In genomic region chr1:55277377-55278130, GRCh38 we compare ENCODE assay signal across 8 cellular contexts.
DNase-seq lines count a peak whose midpoint lies in the region; ATAC-seq and TF ChIP-seq lines count a peak whose summit lies in the region.

No MANE protein-coding gene starts in this region.

- H3K27ac ChIP-seq in adrenal gland: no peak overlapping the region
- H3K27ac ChIP-seq in right cardiac atrium (ENCODE audit: low read length): no peak overlapping the region

- no peak for TF ChIP-seq POLR2A in adrenal gland (IDR thresholded peaks at IDR 0.05)

- H3K9me3 Mint-ChIP-seq in T-cell: no peaks in the 10 kb centered on the region

- H3K4me3 ChIP-seq in adrenal gland (no peak overlapping the region), right cardiac atrium (ENCODE audit: low read length) (no peak overlapping the region), skeletal muscle cell (ENCODE audit: low read depth, low read length) (no peak overlapping the region)

- no peaks in the 10 kb centered on the region for H3K36me3 ChIP-seq in adrenal gland (replicated peaks in 1 of 2)

- DNase-seq in NCI-H1105 (lab: John Stamatoyannopoulos, UW) (peak; percentile 69), T-cell (peak; percentile 42 to 79 (median 72)), adrenal gland (peak; percentile 75 to 94 (median 81)), right cardiac atrium (peak; percentile 89 to 93 (median 91)), skeletal muscle cell (ENCODE audit: low read depth) (peak; percentile 36), GF-D8 (lab: John Stamatoyannopoulos, UW) (no peak)

- H3K4me1 Mint-ChIP-seq in T-cell: peaks cover 3 to 10% (median 6%) of the 10 kb centered on the region in 3 donors

- CTCF ChIA-PET in T-cell (lab: Charles Lee): interaction anchor here (0.6 to 3.2 kb wide), 12 partner anchors 20 to 331 kb away, joined by 3 to 14 read pairs (median 4); no protein-coding TSS in a partner anchor

- H3K27me3 ChIP-seq in adrenal gland: peaks cover 1% of the 10 kb centered on the region
- H3K27me3 ChIP-seq in right cardiac atrium (ENCODE audit: control insufficient read depth, insufficient read depth): no peaks in the 10 kb centered on the region

- H3K27ac Mint-ChIP-seq in T-cell: peak overlapping the region in 1 of 2 donors; percentile 18

- TF ChIP-seq CTCF in GM12873 (IDR thresholded peaks at IDR 0.05; ENCODE audit: insufficient read depth, low read depth, low read length, missing control alignments): peak; percentile 93
- peak; percentile 57 to 96 (median 88) for TF ChIP-seq CTCF in adrenal gland (IDR thresholded peaks at IDR 0.05)

- H3K4me1 ChIP-seq in adrenal gland (replicated peaks in 1 of 2) (no peaks in the 10 kb centered on the region), right cardiac atrium (ENCODE audit: control insufficient read depth, insufficient read depth, low read length) (no peaks in the 10 kb centered on the region)

- WGBS in adrenal gland, 4 donors: 6 to 24% (median 16%) methylated on average over 11 to 15 of the region's 15 CpGs
- WGBS in right cardiac atrium: 23% methylated on average over 15 of the region's 15 CpGs

- POLR2A ChIA-PET in T-cell (lab: Charles Lee): no interaction called here

- intact Hi-C loops in adrenal gland (cut with DNase I) (loop anchor here (2.0 kb wide), 3 partner anchors 133 to 139 kb away; no protein-coding TSS in a partner anchor), right cardiac atrium (cut with DNase I) (loop anchor here (2.0 to 10.0 kb wide), 3 partner anchors 113 to 137 kb away; no protein-coding TSS in a partner anchor)

- no peaks in the 10 kb centered on the region for H3K36me3 Mint-ChIP-seq in T-cell

- H3K4me3 Mint-ChIP-seq in T-cell: no peak overlapping the region

- H3K27me3 Mint-ChIP-seq in T-cell: no peaks in the 10 kb centered on the region

- ATAC-seq in HG02642 (IDR thresholded peaks at IDR 0.05; ENCODE audit: poor library complexity, unreplicated experiment) (peak; percentile 88), T-cell (replicated peaks in 1 of 4) (peak; percentile 88 to 94 (median 93)), right cardiac atrium (peak; percentile 87 to 90)

- H3K9me3 ChIP-seq in adrenal gland (replicated peaks in 1 of 3) (no peaks in the 10 kb centered on the region), right cardiac atrium (ENCODE audit: control insufficient read depth, low read length) (no peaks in the 10 kb centered on the region)
